8 cellular contexts compared by ENCODE assay signal in genomic region chr15:42920281-42921048, GRCh38. TPM values are rescaled to one million over a fixed set of nuclear protein-coding genes. Genes with fewer than 3 reads are reported as not detected.
DNase-seq lines count a peak whose midpoint lies in the region; ATAC-seq, FAIRE-seq and TF ChIP-seq lines count a peak whose summit lies in the region.

Gene TTBK2, minus strand, starts transcription at chr15:42920778. Its CDS starts 42,161 bp downstream, at chr15:42878617.

- H3K4me3 ChIP-seq in adrenal gland (peak within 1 kb of the TSS; percentile 45 to 92 (median 85)), heart right ventricle (peak within 1 kb of the TSS; percentile 79 to 100 (median 98)), upper lobe of left lung (peak within 1 kb of the TSS; percentile 77 to 98 (median 92))

- H3K9me3 Mint-ChIP-seq in T-cell: no peaks in the 10 kb centered on the region

- intact Hi-C loops in adrenal gland (cut with DNase I): loop anchor here in 1 of 2 donors (10.0 kb wide), 1 partner anchor 186 kb away; the partner anchor contains the start of gene CDAN1
- intact Hi-C loops in heart right ventricle (cut with DNase I): loop anchor here in 9 of 10 donors (10.0 kb wide), 5 partner anchors 96 to 216 kb away; partner anchors contain the start of gene CDAN1 (in 4 of the 9)
- intact Hi-C loops in posterior cingulate gyrus (cut with DNase I): loop anchor here (2.0 to 10.0 kb wide), 3 partner anchors 184 to 426 kb away; partner anchors contain the start of genes CDAN1, SNAP23, STARD9 and ZNF106

- no peaks in the 10 kb centered on the region for H3K36me3 ChIP-seq in adrenal gland (replicated peaks in 1 of 2)
- no peaks in the 10 kb centered on the region for H3K36me3 ChIP-seq in heart right ventricle
- no peaks in the 10 kb centered on the region for H3K36me3 ChIP-seq in upper lobe of left lung

- H3K9me3 ChIP-seq in adrenal gland (replicated peaks in 1 of 3) (no peaks in the 10 kb centered on the region), heart right ventricle (peaks cover 0 to 5% (median 0%) of the 10 kb centered on the region in 11 donors), upper lobe of left lung (no peaks in the 10 kb centered on the region)

- ATAC-seq in HG02840 (IDR thresholded peaks at IDR 0.05; ENCODE audit: low FRiP score, unreplicated experiment) (peak; percentile 97), T-cell (replicated peaks in 1 of 4) (peak; percentile 94 to 98 (median 95)), heart right ventricle (peak; percentile 98 to 100 (median 99)), upper lobe of left lung (ENCODE audit: low FRiP score in 2 of 2) (peak; percentile 99)

- WGBS in adrenal gland, 4 donors: 0 to 1% (median 0%) methylated on average over 10 to 75 of the region's 75 CpGs
- 0% methylated on average over 61 to 75 of the region's 75 CpGs for WGBS in heart right ventricle, 2 donors
- 0% methylated on average over 12 to 28 of the region's 75 CpGs for WGBS in upper lobe of left lung, 2 donors

- peak within 1 kb of the TSS; percentile 98 for H3K4me3 Mint-ChIP-seq in T-cell

- CTCF ChIA-PET in T-cell (lab: Charles Lee): no interaction called here

- H3K27me3 ChIP-seq in adrenal gland: no peaks in the 10 kb centered on the region
- H3K27me3 ChIP-seq in heart right ventricle: no peaks in the 10 kb centered on the region
- no peaks in the 10 kb centered on the region for H3K27me3 ChIP-seq in upper lobe of left lung

- no peaks in the 10 kb centered on the region for H3K27me3 Mint-ChIP-seq in T-cell

- no peak for TF ChIP-seq CTCF in adrenal gland (IDR thresholded peaks at IDR 0.05)
- TF ChIP-seq CTCF in heart right ventricle (IDR thresholded peaks at IDR 0.05): peak in 4 of 9 donors; percentile 18 to 37 (median 32)
- peak in 4 of 6 experiments; percentile 29 to 57 (median 44) for TF ChIP-seq CTCF in upper lobe of left lung (IDR thresholded peaks at IDR 0.05)

- TF ChIP-seq EP300 in upper lobe of left lung (IDR thresholded peaks at IDR 0.05): peak in 1 of 4 donors; percentile 17

- no peak for TF ChIP-seq POLR2A in GM12891 (IDR thresholded peaks at IDR 0.05; ENCODE audit: low read depth, low read length)
- peak; percentile 88 to 89 for TF ChIP-seq POLR2A in adrenal gland (IDR thresholded peaks at IDR 0.05)
- peak in 2 of 4 donors; percentile 72 to 89 for TF ChIP-seq POLR2A in upper lobe of left lung (IDR thresholded peaks at IDR 0.05)

- peak; percentile 99 for FAIRE-seq in GM12891 (lab: Jason Lieb, UNC)

- POLR2A ChIA-PET in T-cell (lab: Charles Lee): no interaction called here

- no peaks in the 10 kb centered on the region for H3K36me3 Mint-ChIP-seq in T-cell

- peaks cover 30 to 40% (median 40%) of the 10 kb centered on the region in 3 donors for H3K4me1 Mint-ChIP-seq in T-cell

- H3K27ac ChIP-seq in adrenal gland (peak within 1 kb of the TSS; percentile 35 to 94 (median 89)), heart right ventricle (peak within 1 kb of the TSS; percentile 71 to 93 (median 91)), upper lobe of left lung (peak within 1 kb of the TSS; percentile 82 to 93 (median 89))

- peak within 1 kb of the TSS; percentile 93 to 94 for H3K27ac Mint-ChIP-seq in T-cell

- peaks cover 9 to 26% of the 10 kb centered on the region in 2 donors for H3K4me1 ChIP-seq in adrenal gland (replicated peaks in 1 of 2)
- peaks cover 0 to 44% (median 20%) of the 10 kb centered on the region in 9 donors for H3K4me1 ChIP-seq in heart right ventricle
- H3K4me1 ChIP-seq in upper lobe of left lung: peaks cover 7 to 22% (median 15%) of the 10 kb centered on the region in 4 donors

- DNase-seq in GM12891 (ENCODE audit: insufficient read length, low spot score) (peak; percentile 67), NCI-H1436 treated with DMSO at 0.1 percent for 48 hours (lab: John Stamatoyannopoulos, UW) (peak; percentile 94), T-cell (peak; percentile 92 to 98 (median 95)), adrenal gland (peak; percentile 98 to 99 (median 99)), heart right ventricle (peak; percentile 98 to 99), posterior cingulate gyrus (peak; percentile 97 to 100 (median 99)), upper lobe of left lung (peak; percentile 94 to 97)

TF ChIP-seq in GM12891, 5 proteins besides CTCF, POLR2A, EP300 and RAD21:
- no peak for TF ChIP-seq SPI1 (IDR thresholded peaks at IDR 0.05; ENCODE audit: low read depth, low read length)

RNA-seq across cellular contexts. Expression of gene TTBK2, which starts in this region (rescaled TPM):
- polyA plus RNA-seq in GM12891 (2012; ENCODE audit: low read depth, missing spikeins): 2.2 TPM
- total RNA-seq in T-cell (10 to 100 TPM; 26.2 to 30.7 (median 26.9) TPM), adrenal gland (10 to 100 TPM; 14.9 to 46.6 (median 21.4) TPM), heart right ventricle (10 to 100 TPM; 20.5 to 29.1 (median 23.4) TPM), upper lobe of left lung (10 to 100 TPM in 5 of 6 donors, 1 to 10 TPM in 1; 8.2 to 28.3 (median 13.2) TPM)
- polyA plus RNA-seq in adrenal gland (10 to 100 TPM in 1 of 3 donors, 1 to 10 TPM in 2; 3.8 to 10.5 (median 6.6) TPM), heart right ventricle (10 to 100 TPM in 1 of 2 donors, 1 to 10 TPM in 1; 2.1 to 14.2 TPM)

Comparison
In these comparisons a context has a peak if more than half of its experiments do, and no peak if none do; other contexts are left out.
1. Peak in every context shown above with its lines: DNase-seq, ATAC-seq, H3K4me3 ChIP-seq and H3K27ac ChIP-seq.
2. CTCF ChIP-seq: peak in upper lobe of left lung (4 of 6); none in adrenal gland (0 of 6).